Comparison of ENCODE assay signal across 7 cellular contexts in genomic region chr22:38461414-38462081, GRCh38. TPM values are rescaled to one million over a fixed set of nuclear protein-coding genes. Genes with fewer than 3 reads are reported as not detected.
DNase-seq lines count a peak whose midpoint lies in the region; ATAC-seq and TF ChIP-seq lines count a peak whose summit lies in the region.

No MANE protein-coding gene starts in this region.

- intact Hi-C loops in activated CD4-positive, alpha-beta T cell treated with anti-CD3 and anti-CD28 coated beads for 36 hours (cut with DNase I, micrococcal nuclease), result loop anchor here in 1 of 2 experiments (1.0 to 5.0 kb wide), 2 partner anchors 109 to 189 kb away; partner anchors contain the start of genes DMC1 and TMEM184B
- intact Hi-C loops in left colon (cut with DNase I, micrococcal nuclease), result no loop called here

- peak; percentile 86 for DNase-seq in H4 (ENCODE audit: low spot score)
- DNase-seq in NCI-H2227 (lab: John Stamatoyannopoulos, UW; ENCODE audit: unreplicated experiment), result peak; percentile 94
- peak; percentile 88 for DNase-seq in activated CD4-positive, alpha-beta T cell treated with anti-CD3 and anti-CD28 coated beads for 36 hours
- DNase-seq in coronary artery (ENCODE audit: low spot score), result no peak
- DNase-seq in left colon, result peak; percentile 76 to 84
- DNase-seq in stimulated activated CD4-positive, alpha-beta T cell treated with anti-CD3 and anti-CD28 coated beads, Interleukin-1b, Interleukin-23, amount 100 ng/mL, for 48 hours, result peak; percentile 70

- no peaks in the 10 kb centered on the region for H3K36me3 Mint-ChIP-seq in activated CD4-positive, alpha-beta T cell treated with anti-CD3 and anti-CD28 coated beads for 36 hours (ENCODE audit: low read depth)

- peaks cover 72% of the 10 kb centered on the region for H3K27me3 Mint-ChIP-seq in activated CD4-positive, alpha-beta T cell treated with anti-CD3 and anti-CD28 coated beads for 36 hours

- H3K4me1 Mint-ChIP-seq in activated CD4-positive, alpha-beta T cell treated with anti-CD3 and anti-CD28 coated beads for 36 hours, result peaks cover 11% of the 10 kb centered on the region

- peak overlapping the region; percentile 55 for H3K4me3 ChIP-seq in coronary artery

- CTCF ChIA-PET in activated CD4-positive, alpha-beta T cell treated with anti-CD3 and anti-CD28 coated beads for 36 hours (lab: Charles Lee), result interaction anchor here (0.6 to 1.5 kb wide), 2 partner anchors 14 to 108 kb away, joined by 4 to 7 read pairs; no protein-coding TSS in a partner anchor

- no peak for TF ChIP-seq CTCF in coronary artery (IDR thresholded peaks at IDR 0.05)

- H3K27ac Mint-ChIP-seq in activated CD4-positive, alpha-beta T cell treated with anti-CD3 and anti-CD28 coated beads for 36 hours, result no peak overlapping the region

- peak; percentile 84 for ATAC-seq in activated CD4-positive, alpha-beta T cell treated with anti-CD3 and anti-CD28 coated beads for 36 hours
- ATAC-seq in left colon (peak; percentile 79), HG02970 (IDR thresholded peaks at IDR 0.05; ENCODE audit: low FRiP score, unreplicated experiment) (no peak)

- no peaks in the 10 kb centered on the region for H3K9me3 Mint-ChIP-seq in activated CD4-positive, alpha-beta T cell treated with anti-CD3 and anti-CD28 coated beads for 36 hours (ENCODE audit: low read depth)

- no peak overlapping the region for H3K4me3 Mint-ChIP-seq in activated CD4-positive, alpha-beta T cell treated with anti-CD3 and anti-CD28 coated beads for 36 hours

- POLR2A ChIA-PET in activated CD4-positive, alpha-beta T cell treated with anti-CD3 and anti-CD28 coated beads for 36 hours (lab: Charles Lee), result no interaction called here

- H3K27ac ChIP-seq in coronary artery, result no peak overlapping the region

RNA-seq across cellular contexts. Expression of gene KDELR3, which starts 6.3 kb away (rescaled TPM):
- total RNA-seq in H4 (2014; rRNA removed; shearing (Covaris generic)), result 52.2 and 72.8 TPM in 2 replicates
- total RNA-seq in activated CD4-positive, alpha-beta T cell treated with anti-CD3 and anti-CD28 coated beads for 36 hours, result 1 to 10 TPM in 1 of 2 experiments, under 1 TPM in 1; 0.84 to 1.1 TPM
- 10 to 100 TPM; 17.2 to 22.7 TPM for total RNA-seq in left colon

RNA-seq across cellular contexts. Expression of gene KCNJ4, which starts 6.5 kb away (rescaled TPM):
- total RNA-seq in H4 (2014; rRNA removed; shearing (Covaris generic)), result 0.60 and 1.1 TPM in 2 replicates
- total RNA-seq in activated CD4-positive, alpha-beta T cell treated with anti-CD3 and anti-CD28 coated beads for 36 hours, result not detected
- not detected for total RNA-seq in left colon

RNA-seq across cellular contexts. Expression of gene DDX17, which starts 44.6 kb away (rescaled TPM):
- total RNA-seq in H4 (2014; rRNA removed; shearing (Covaris generic)), result 128 and 155 TPM in 2 replicates
- total RNA-seq in activated CD4-positive, alpha-beta T cell treated with anti-CD3 and anti-CD28 coated beads for 36 hours, result 100 to 1,000 TPM; 259 to 328 TPM
- 100 to 1,000 TPM; 300 to 349 TPM for total RNA-seq in left colon

Comparison
In these comparisons a context has a peak if more than half of its experiments do, and no peak if none do; other contexts are left out.
1. RNA of gene KDELR3, which starts 6.3 kb away (total RNA-seq): 52.2 to 72.8 TPM in H4 and 17.2 to 22.7 TPM in left colon; 0.84 to 1.1 TPM in activated CD4-positive, alpha-beta T cell treated with anti-CD3 and anti-CD28 coated beads for 36 hours; every median in the first group is over 4 times any median in the second.